ENCODE assay signal across 24 cellular contexts in the genomic region with DNA sequence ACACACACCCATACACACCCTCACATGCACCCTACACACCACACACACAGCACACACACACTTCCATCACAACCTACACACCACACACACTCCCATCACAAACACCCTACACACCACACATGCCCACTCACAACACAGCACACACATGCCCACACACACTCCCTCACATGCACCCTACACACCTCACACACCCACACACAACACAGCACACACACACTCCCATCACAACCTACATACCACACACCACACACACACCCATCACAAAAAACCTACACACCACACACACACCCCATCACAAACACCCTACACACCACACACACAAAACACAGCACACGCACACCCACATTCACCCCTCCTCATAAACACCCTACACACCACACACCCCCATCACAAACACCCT. TPM values are rescaled to one million over a fixed set of nuclear protein-coding genes. Genes with fewer than 3 reads are reported as not detected.
DNase-seq lines count a peak whose midpoint lies in the region; ATAC-seq, FAIRE-seq and TF ChIP-seq lines count a peak whose summit lies in the region.
"Had no signal": no experiment of that assay in that cellular context is flagged by ENCODE, and none has a peak within 500 bp of the region (broad histone marks: within the 10 kb centered on the region; RNA-seq: fewer than 3 reads in every experiment).

No MANE protein-coding gene starts in this region.

- no peak overlapping the region for H3K9ac ChIP-seq in IMR-90 (ENCODE audit: low read depth, low read length)
- no peak overlapping the region for H3K9ac ChIP-seq in H1 (replicated peaks in 1 of 4; ENCODE audit: extremely low read depth in 1 of 4, low read depth in 3 of 4, low read length in 3 of 4)
- H3K9ac ChIP-seq in trophoblast cell (ENCODE audit: low read length) = no peak overlapping the region

- H3K36me3 ChIP-seq in IMR-90 (ENCODE audit: control insufficient read depth, insufficient read depth, low read length) = peaks cover 3% of the 10 kb centered on the region
- no peaks in the 10 kb centered on the region; a peak in 2 of 8 replicates for H3K36me3 ChIP-seq in H1 (ENCODE audit: control insufficient read depth in 2 of 4, insufficient read depth in 4 of 4, low read length in 3 of 4)
- H3K36me3 ChIP-seq in trophoblast cell (ENCODE audit: control insufficient read depth in 1 of 2, insufficient read depth in 2 of 2, low read length in 2 of 2) = peaks cover 0 to 4% of the 10 kb centered on the region in 2 experiments
- H3K36me3 ChIP-seq: SJCRH30 had no signal

- H4K91ac ChIP-seq in IMR-90 (ENCODE audit: insufficient read depth, low read depth, low read length) (no peak overlapping the region), H1 (replicated peaks; ENCODE audit: insufficient read length, low read length) (peak overlapping the region; percentile 74), trophoblast cell (ENCODE audit: low read depth, low read length) (no peak overlapping the region)

- H3K9me1 ChIP-seq in IMR-90 (ENCODE audit: insufficient read depth, low read length) = peaks cover 14% of the 10 kb centered on the region; the same call in 1 of the 2 replicates

- no peak overlapping the region for H2AK9ac ChIP-seq in IMR-90 (replicated peaks; ENCODE audit: low read depth, low read length, poor library complexity)

- TF ChIP-seq POLR2A in IMR-90 (IDR thresholded peaks at IDR 0.05; ENCODE audit: low read depth, low read length) (no peak), H1 (IDR thresholded peaks at IDR 0.05; ENCODE audit: control extremely low read depth in 1 of 2, low read depth in 2 of 2, low read length in 2 of 2) (no peak)

- H2BK5ac ChIP-seq in IMR-90 (ENCODE audit: low read depth, low read length, poor library complexity, severe bottlenecking) = peak overlapping the region; percentile 85
- H2BK5ac ChIP-seq in H1 (ENCODE audit: low read depth, low read length) = peak overlapping the region; percentile 13; the same call in 1 of the 2 replicates
- H2BK5ac ChIP-seq in trophoblast cell (ENCODE audit: low read depth, low read length, poor library complexity) = no peak overlapping the region

- DNase-seq in activated naive CD4-positive, alpha-beta T cell treated with anti-CD3 and anti-CD28 coated beads, Interleukin-2, amount 50 U/mL, for 72 hours (ENCODE audit: low spot score in 2 of 2) = no peak
- DNase-seq in IMR-90 (no peak), H1 (ENCODE audit: low read depth in 1 of 2, low spot score in 2 of 2) (no peak), trophoblast cell (no peak), G401 (ENCODE audit: low spot score) (no peak), osteocyte (ENCODE audit: extremely low spot score, unreplicated experiment) (no peak), cerebellar cortex (ENCODE audit: low spot score) (no peak)
- DNase-seq: GF-D8; Karpas-422; MV-4-11; NCI-H1105 treated with DMSO at 0.1 percent for 48 hours; NCI-H2029 treated with DMSO at 0.1 percent for 48 hours; NCI-H2171; NCI-H345; NCI-H524; NCI-H774; NK-92 treated with Interleukin-12 subunit alpha and Interleukin-12 subunit beta, amount 100 ng/mL, for 24 hours; Peyer's patch; SJCRH30 had no signal

- TF ChIP-seq EP300 in H1 (IDR thresholded peaks at IDR 0.05; ENCODE audit: borderline replicate concordance in 1 of 2, low read depth in 2 of 2, low read length in 2 of 2) = no peak

- POLR2A ChIA-PET in IMR-90 (lab: Charles Lee; ENCODE audit: unreplicated experiment) (no interaction called here), H1 (lab: Charles Lee; ENCODE audit: partially characterized antibody) (no interaction called here)

- H3K79me2 ChIP-seq in H1 (ENCODE audit: control insufficient read depth in 1 of 2, insufficient read depth in 2 of 2, low read length in 2 of 2) (peaks cover 0 to 3% of the 10 kb centered on the region in 2 experiments; a peak in 1 of 4 replicates), trophoblast cell (ENCODE audit: control insufficient read depth, insufficient read depth, low read length, poor library complexity) (no peaks in the 10 kb centered on the region)

- H3K36me3 Mint-ChIP-seq in activated naive CD4-positive, alpha-beta T cell treated with anti-CD3 and anti-CD28 coated beads, Interleukin-2, amount 50 U/mL, for 24 hours = peaks cover 1% of the 10 kb centered on the region
- H3K36me3 Mint-ChIP-seq in activated naive CD4-positive, alpha-beta T cell treated with anti-CD3 and anti-CD28 coated beads, Interleukin-2, amount 50 U/mL, for 72 hours = no peaks in the 10 kb centered on the region
- peaks cover 13% of the 10 kb centered on the region for H3K36me3 Mint-ChIP-seq in osteocyte (ENCODE audit: unreplicated experiment)

- H2BK15ac ChIP-seq in IMR-90 (ENCODE audit: low read depth, low read length) (no peak overlapping the region), H1 (ENCODE audit: low read length) (no peak overlapping the region)

- peak overlapping the region; percentile 56 for H3K27ac Mint-ChIP-seq in activated naive CD4-positive, alpha-beta T cell treated with anti-CD3 and anti-CD28 coated beads, Interleukin-2, amount 50 U/mL, for 24 hours
- no peak overlapping the region for H3K27ac Mint-ChIP-seq in activated naive CD4-positive, alpha-beta T cell treated with anti-CD3 and anti-CD28 coated beads, Interleukin-2, amount 50 U/mL, for 72 hours
- H3K27ac Mint-ChIP-seq in osteocyte (ENCODE audit: unreplicated experiment) = no peak overlapping the region
- H3K27ac Mint-ChIP-seq: B cell, CD14-positive monocyte had no signal

- H3K4me3 ChIP-seq in IMR-90 (ENCODE audit: insufficient read depth, low read depth, low read length) (no peak overlapping the region), H1 (ENCODE audit: extremely low read depth in 1 of 4, insufficient read depth in 2 of 4, low read depth in 3 of 4, low read length in 4 of 4) (no peak overlapping the region), trophoblast cell (ENCODE audit: low read depth, low read length) (peak overlapping the region; percentile 0)
- H3K4me3 ChIP-seq: Peyer's patch, SJCRH30 had no signal

- H4K8ac ChIP-seq in IMR-90 (ENCODE audit: low read depth in 2 of 2, low read length in 2 of 2) (no peak overlapping the region), H1 (ENCODE audit: extremely low read depth, insufficient read depth, low read length) (peak overlapping the region; percentile 80; the same call in 1 of the 2 replicates), trophoblast cell (ENCODE audit: low read depth, low read length) (no peak overlapping the region)

- no peak overlapping the region for H3K14ac ChIP-seq in IMR-90 (replicated peaks; ENCODE audit: low read depth, low read length)
- no peak overlapping the region for H3K14ac ChIP-seq in H1 (ENCODE audit: insufficient read length)
- no peak overlapping the region for H3K14ac ChIP-seq in trophoblast cell (ENCODE audit: low read length)

- no peak overlapping the region for H3K4ac ChIP-seq in IMR-90 (ENCODE audit: low read depth, low read length)
- no peak overlapping the region for H3K4ac ChIP-seq in H1 (replicated peaks; ENCODE audit: insufficient read length, low read depth, low read length)
- H3K4ac ChIP-seq in trophoblast cell (ENCODE audit: low read depth, low read length) = no peak overlapping the region

- H3K79me1 ChIP-seq in IMR-90 (ENCODE audit: low read depth in 1 of 2, low read length in 2 of 2) = peaks cover 6 to 16% of the 10 kb centered on the region in 2 experiments; a peak in 3 of 4 replicates
- peaks cover 16% of the 10 kb centered on the region for H3K79me1 ChIP-seq in H1 (ENCODE audit: low read depth, low read length)
- no peaks in the 10 kb centered on the region for H3K79me1 ChIP-seq in trophoblast cell (ENCODE audit: low read length)

- 83% methylated on average over 1 of the region's 1 CpG; no CpG with 5 or more reads in 1 of the 2 experiments for WGBS in IMR-90 (ENCODE audit: extremely low coverage in 2 of 2, insufficient read length in 1 of 2), 2 experiments
- WGBS in H1 (ENCODE audit: extremely low coverage in 1 of 2, insufficient coverage in 1 of 2, insufficient read length in 1 of 2, insufficient replicate concordance in 2 of 2, low coverage in 1 of 2, low lambda C conversion rate in 2 of 2, missing lambda C conversion rate in 1 of 2), 2 experiments = 100% methylated on average over 1 of the region's 1 CpG
- 95% methylated on average over 1 of the region's 1 CpG for WGBS in trophoblast cell (ENCODE audit: extremely low coverage, insufficient coverage, insufficient read length)

- H3K27ac ChIP-seq in IMR-90 (ENCODE audit: insufficient read depth, low read length) = no peak overlapping the region
- H3K27ac ChIP-seq in H1 (ENCODE audit: low read depth, low read length) = 0 out of 2 replicates have a peak overlapping the region, but pooled peaks have one; percentile 1
- H3K27ac ChIP-seq in trophoblast cell (ENCODE audit: low read depth, low read length) = no peak overlapping the region
- H3K27ac ChIP-seq: Peyer's patch, SJCRH30 had no signal

- no peak for FAIRE-seq in H1 (lab: Jason Lieb, UNC)
- FAIRE-seq: A204.1, H54 had no signal

- H2AK5ac ChIP-seq in IMR-90 (ENCODE audit: low read depth, low read length) = no peak overlapping the region
- H2AK5ac ChIP-seq in H1 (ENCODE audit: low read depth, low read length) = peak overlapping the region; percentile 42; the same call in 1 of the 2 replicates
- H2AK5ac ChIP-seq in trophoblast cell (ENCODE audit: low read length) = no peak overlapping the region

- no peaks in the 10 kb centered on the region for H3K27me3 Mint-ChIP-seq in activated naive CD4-positive, alpha-beta T cell treated with anti-CD3 and anti-CD28 coated beads, Interleukin-2, amount 50 U/mL, for 24 hours
- H3K27me3 Mint-ChIP-seq in osteocyte (ENCODE audit: unreplicated experiment) = no peaks in the 10 kb centered on the region
- H3K27me3 Mint-ChIP-seq: B cell had no signal

- H3K56ac ChIP-seq in IMR-90 (ENCODE audit: extremely low read depth, insufficient read depth, low read length) (no peak overlapping the region), H1 (replicated peaks; ENCODE audit: insufficient read length, low read depth, low read length) (peak overlapping the region; percentile 99)

- H4K20me1 ChIP-seq in IMR-90 (ENCODE audit: insufficient read depth, low read length) = peaks cover 8% of the 10 kb centered on the region
- H4K20me1 ChIP-seq in H1 (replicated peaks in 1 of 2; ENCODE audit: control insufficient read depth in 1 of 2, insufficient read depth in 2 of 2, low read length in 2 of 2) = peaks cover 4 to 15% of the 10 kb centered on the region in 2 experiments

- dilution Hi-C loops in IMR-90 (cut with HindIII; ENCODE audit: low sequenced_read_pairs, unreplicated experiment) = no loop called here

- H2BK120ac ChIP-seq in IMR-90 (ENCODE audit: low read depth, low read length) (no peak overlapping the region), H1 (replicated peaks; ENCODE audit: low read depth, low read length) (no peak overlapping the region), trophoblast cell (ENCODE audit: insufficient read depth, low read length, poor library complexity) (no peak overlapping the region)

- H4K5ac ChIP-seq in IMR-90 (ENCODE audit: low read depth, low read length) (no peak overlapping the region), H1 (ENCODE audit: insufficient read length, low read depth, low read length) (no peak overlapping the region)

- in situ Hi-C loops in IMR-90 (cut with MboI; ENCODE audit: low sequenced_read_pairs) (no loop called here), G401 (cut with HindIII; ENCODE audit: low sequenced_read_pairs) (no loop called here)

- H4K12ac ChIP-seq in trophoblast cell (ENCODE audit: low read depth, low read length) = no peak overlapping the region

- no peak overlapping the region for H3K23ac ChIP-seq in IMR-90 (ENCODE audit: low read depth, low read length)
- H3K23ac ChIP-seq in H1 (ENCODE audit: insufficient read length) = no peak overlapping the region
- no peak overlapping the region for H3K23ac ChIP-seq in trophoblast cell (ENCODE audit: low read length)

- H3K18ac ChIP-seq in IMR-90 (ENCODE audit: low read depth, low read length) = no peak overlapping the region
- no peak overlapping the region for H3K18ac ChIP-seq in H1 (ENCODE audit: extremely low read depth, low read length)
- H3K18ac ChIP-seq in trophoblast cell (ENCODE audit: low read length) = no peak overlapping the region

- no peaks in the 10 kb centered on the region for H3K27me3 ChIP-seq in IMR-90 (ENCODE audit: control insufficient read depth, insufficient read depth, low read length)
- no peaks in the 10 kb centered on the region; a peak in 1 of 7 replicates for H3K27me3 ChIP-seq in H1 (replicated peaks in 1 of 4; ENCODE audit: control insufficient read depth in 3 of 4, extremely low read depth in 1 of 4, insufficient read depth in 3 of 4, low read length in 3 of 4)
- no peaks in the 10 kb centered on the region for H3K27me3 ChIP-seq in trophoblast cell (ENCODE audit: insufficient read depth, low read length)
- H3K27me3 ChIP-seq: Peyer's patch, SJCRH30 had no signal

- H2BK12ac ChIP-seq in H1 (ENCODE audit: low read depth, low read length) = 0 out of 2 replicates have a peak overlapping the region, but pooled peaks have one; percentile 3
- H2BK12ac ChIP-seq in trophoblast cell (ENCODE audit: low read length) = no peak overlapping the region

- no peaks in the 10 kb centered on the region for H3K9me3 ChIP-seq in IMR-90 (ENCODE audit: control insufficient read depth, insufficient read depth, low read length)
- H3K9me3 ChIP-seq in H1 (ENCODE audit: insufficient read depth in 2 of 2, low read depth in 1 of 2, low read length in 1 of 2) = no peaks in the 10 kb centered on the region
- H3K9me3 ChIP-seq in trophoblast cell (ENCODE audit: insufficient read depth, low read depth, low read length) = peaks cover 4% of the 10 kb centered on the region
- H3K9me3 ChIP-seq: Peyer's patch, SJCRH30 had no signal

- H3K4me1 Mint-ChIP-seq in activated naive CD4-positive, alpha-beta T cell treated with anti-CD3 and anti-CD28 coated beads, Interleukin-2, amount 50 U/mL, for 24 hours = no peaks in the 10 kb centered on the region
- no peaks in the 10 kb centered on the region for H3K4me1 Mint-ChIP-seq in osteocyte (ENCODE audit: unreplicated experiment)
- H3K4me1 Mint-ChIP-seq: B cell, CD14-positive monocyte had no signal

- no peak for ATAC-seq in activated naive CD4-positive, alpha-beta T cell treated with anti-CD3 and anti-CD28 coated beads, Interleukin-2, amount 50 U/mL, for 72 hours
- no peak for ATAC-seq in IMR-90 (ENCODE audit: low read depth)

- H2AFZ ChIP-seq in IMR-90 (replicated peaks; ENCODE audit: low read length, poor library complexity) (peak overlapping the region; percentile 58), H1 (ENCODE audit: low read length) (no peak overlapping the region), trophoblast cell (ENCODE audit: insufficient read depth, low read length, poor library complexity) (no peak overlapping the region)

- BruUV-seq in IMR-90 (replicated peaks; lab: Mats Ljungman, UMichigan) = no TSS peak

- intact Hi-C loops in IMR-90 (cut with micrococcal nuclease) = no loop called here

- TF ChIP-seq RAD21 in IMR-90 (IDR thresholded peaks at IDR 0.05; ENCODE audit: low read length) (no peak), H1 (IDR thresholded peaks at IDR 0.05 in 1 of 2, conservative IDR thresholded peaks at IDR 0.05 in 1 of 2; ENCODE audit: low read depth in 2 of 2, low read length in 2 of 2) (no peak)

- no peak overlapping the region for H3K4me3 Mint-ChIP-seq in activated naive CD4-positive, alpha-beta T cell treated with anti-CD3 and anti-CD28 coated beads, Interleukin-2, amount 50 U/mL, for 24 hours
- no peak overlapping the region for H3K4me3 Mint-ChIP-seq in osteocyte (ENCODE audit: unreplicated experiment)
- H3K4me3 Mint-ChIP-seq: B cell, CD14-positive monocyte had no signal

- no peaks in the 10 kb centered on the region for H3K9me3 Mint-ChIP-seq in activated naive CD4-positive, alpha-beta T cell treated with anti-CD3 and anti-CD28 coated beads, Interleukin-2, amount 50 U/mL, for 24 hours
- peaks cover 0 to 6% of the 10 kb centered on the region in 2 donors for H3K9me3 Mint-ChIP-seq in activated naive CD4-positive, alpha-beta T cell treated with anti-CD3 and anti-CD28 coated beads, Interleukin-2, amount 50 U/mL, for 72 hours
- no peaks in the 10 kb centered on the region for H3K9me3 Mint-ChIP-seq in osteocyte (ENCODE audit: unreplicated experiment)

- peaks cover 14% of the 10 kb centered on the region; the same call in 1 of the 2 replicates for H3K23me2 ChIP-seq in H1 (ENCODE audit: low read depth, low read length)

- H3K4me2 ChIP-seq in IMR-90 (ENCODE audit: low read depth, low read length) = no peak overlapping the region
- no peak overlapping the region for H3K4me2 ChIP-seq in H1 (ENCODE audit: insufficient read depth in 1 of 2, low read depth in 2 of 2, low read length in 2 of 2)
- no peak overlapping the region for H3K4me2 ChIP-seq in trophoblast cell (ENCODE audit: low read length)

- H3K4me1 ChIP-seq in IMR-90 (ENCODE audit: control insufficient read depth, insufficient read depth, low read length) (no peaks in the 10 kb centered on the region), H1 (replicated peaks in 1 of 4; ENCODE audit: control insufficient read depth in 3 of 4, insufficient read depth in 4 of 4, low read length in 3 of 4) (peaks cover 0 to 20% (median 6%) of the 10 kb centered on the region in 4 experiments; a peak in 6 of 7 replicates), trophoblast cell (ENCODE audit: control insufficient read depth in 1 of 2, insufficient read depth in 2 of 2, low read length in 2 of 2) (peaks cover 15 to 18% of the 10 kb centered on the region in 2 experiments)
- H3K4me1 ChIP-seq: Peyer's patch had no signal

- CTCF ChIA-PET in IMR-90 (lab: Yijun Ruan, JAX) = no interaction called here
- CTCF ChIA-PET in H1 (lab: Charles Lee; ENCODE audit: partially characterized antibody) = no interaction called here

- TF ChIP-seq CTCF in IMR-90 (conservative IDR thresholded peaks at IDR 0.05; ENCODE audit: low read depth, low read length) (no peak), H1 (IDR thresholded peaks at IDR 0.05; ENCODE audit: control extremely low read depth in 1 of 3, insufficient read depth in 1 of 3, low read depth in 1 of 3, low read length in 3 of 3) (no peak), osteocyte (IDR thresholded peaks at IDR 0.05) (no peak)

- H2BK20ac ChIP-seq in IMR-90 (ENCODE audit: low read depth, low read length) (no peak overlapping the region), H1 (ENCODE audit: low read length) (no peak overlapping the region)

RNA-seq across cellular contexts. Expression of gene PEPD, which starts 15.1 kb away (rescaled TPM):
- total RNA-seq in activated naive CD4-positive, alpha-beta T cell treated with anti-CD3 and anti-CD28 coated beads, Interleukin-2, amount 50 U/mL, for 72 hours = 10 to 100 TPM; 27.9 to 35.2 TPM
- total RNA-seq in IMR-90 (2012; rRNA removed) = 36.7 and 41.1 TPM in 2 replicates
- polyA plus RNA-seq in IMR-90 (2012; rRNA removed) = 88.4 and 94.4 TPM in 2 replicates
- 129 and 204 TPM in 2 replicates for polyA plus RNA-seq in IMR-90 (2012; cell fraction: cytosol; rRNA removed)
- 37.0 and 72.0 TPM in 2 replicates for polyA plus RNA-seq in IMR-90 (2012; cell fraction: nucleus; rRNA removed; ENCODE audit: low replicate concordance)
- total RNA-seq in H1 (2021; fragmentation: NEBNext Ultra II Directional; extraction: Animal tissue kit (Norgen Biotek cat#: 25700)) = 84.1 and 86.4 TPM in 2 replicates
- 178 and 195 TPM in 2 replicates for polyA plus RNA-seq in H1 (2011; rRNA removed)
- polyA plus RNA-seq in H1 (2011; cell fraction: cytosol; rRNA removed) = 144 TPM
- polyA plus RNA-seq in H1 (2011; cell fraction: nucleus; rRNA removed) = 128 TPM
- 82.7 to 110 TPM (median 107 TPM) in 4 replicates for polyA plus RNA-seq in H1 (2012, experiment 1 of 2)
- 153 TPM for polyA plus RNA-seq in H1 (2012, experiment 2 of 2)
- 63.2 TPM for polyA plus RNA-seq in H1 (2013, experiment 1 of 2)
- polyA plus RNA-seq in H1 (2013, experiment 2 of 2) = 57.0 TPM
- 84.8 and 107 TPM in 2 replicates for polyA minus RNA-seq in H1 (2011; rRNA and poly(A)+ RNA removed)
- 51.7 TPM for polyA minus RNA-seq in H1 (2011; cell fraction: cytosol; rRNA and poly(A)+ RNA removed)
- 37.1 TPM for polyA minus RNA-seq in H1 (2011; cell fraction: nucleus; rRNA and poly(A)+ RNA removed)
- polyA plus RNA-seq in trophoblast cell (2013) = 37.8 and 39.4 TPM in 2 replicates
- 180 and 216 TPM in 2 replicates for total RNA-seq in G401 (2014; rRNA removed; shearing (Covaris generic))
- total RNA-seq in osteocyte = 106 and 113 TPM in 2 replicates
